1 cellular context compared by ENCODE assay signal in the genomic region with DNA sequence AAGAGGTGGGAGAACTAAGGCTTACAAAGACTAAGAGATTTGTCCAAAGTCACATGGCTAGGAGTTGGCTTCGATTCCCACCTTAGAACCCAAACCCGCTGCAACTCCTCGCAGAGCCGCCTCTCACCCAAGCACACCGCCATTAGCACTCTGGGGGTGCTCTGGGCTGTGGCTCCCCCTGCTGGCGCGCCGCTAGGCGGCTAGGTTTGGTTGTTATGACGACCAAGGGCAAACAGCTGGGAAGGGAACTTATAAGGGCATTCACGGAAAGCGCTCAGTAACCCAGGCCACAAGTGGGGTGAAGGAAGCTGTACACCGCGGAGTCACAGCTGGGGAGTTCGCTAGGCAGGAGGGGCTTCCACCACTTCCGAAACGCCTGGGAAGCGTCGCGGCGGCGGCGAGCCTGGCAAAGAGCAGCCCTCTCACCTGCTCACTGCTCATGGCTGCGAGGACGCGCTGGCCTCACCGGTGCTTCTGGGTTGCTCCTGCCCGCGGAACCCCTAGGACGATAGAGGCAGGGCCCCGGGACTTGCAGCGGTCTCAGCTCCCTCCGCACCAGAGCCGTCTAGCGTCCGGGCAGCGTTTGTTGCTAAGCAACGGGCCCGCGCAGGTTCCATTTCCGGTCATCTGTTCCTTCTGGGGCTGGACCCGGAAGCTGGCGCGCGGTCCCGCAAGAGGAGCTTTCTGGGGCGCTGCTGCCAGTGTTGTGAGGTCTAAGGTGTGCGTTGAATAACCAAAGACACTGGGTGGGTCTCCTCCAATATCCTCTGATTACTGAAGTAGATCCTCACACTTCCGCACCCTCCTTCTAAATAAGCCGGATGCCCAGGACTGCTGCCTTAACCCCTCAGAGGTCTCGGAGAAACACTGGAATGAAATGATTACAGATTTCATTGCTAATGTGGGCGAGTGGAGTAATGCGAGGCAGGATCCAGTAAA.
TF ChIP-seq lines count a peak whose summit lies in the region.

A gene (minus strand): TSS at position 567 of the 939 bp plus-strand sequence. CDS start 126 bp downstream, at position 441.

TF ChIP-seq in K562, 482 proteins besides CTCF, POLR2A, EP300 and RAD21 (continued from another document):
- TF ChIP-seq, protein P1, sequence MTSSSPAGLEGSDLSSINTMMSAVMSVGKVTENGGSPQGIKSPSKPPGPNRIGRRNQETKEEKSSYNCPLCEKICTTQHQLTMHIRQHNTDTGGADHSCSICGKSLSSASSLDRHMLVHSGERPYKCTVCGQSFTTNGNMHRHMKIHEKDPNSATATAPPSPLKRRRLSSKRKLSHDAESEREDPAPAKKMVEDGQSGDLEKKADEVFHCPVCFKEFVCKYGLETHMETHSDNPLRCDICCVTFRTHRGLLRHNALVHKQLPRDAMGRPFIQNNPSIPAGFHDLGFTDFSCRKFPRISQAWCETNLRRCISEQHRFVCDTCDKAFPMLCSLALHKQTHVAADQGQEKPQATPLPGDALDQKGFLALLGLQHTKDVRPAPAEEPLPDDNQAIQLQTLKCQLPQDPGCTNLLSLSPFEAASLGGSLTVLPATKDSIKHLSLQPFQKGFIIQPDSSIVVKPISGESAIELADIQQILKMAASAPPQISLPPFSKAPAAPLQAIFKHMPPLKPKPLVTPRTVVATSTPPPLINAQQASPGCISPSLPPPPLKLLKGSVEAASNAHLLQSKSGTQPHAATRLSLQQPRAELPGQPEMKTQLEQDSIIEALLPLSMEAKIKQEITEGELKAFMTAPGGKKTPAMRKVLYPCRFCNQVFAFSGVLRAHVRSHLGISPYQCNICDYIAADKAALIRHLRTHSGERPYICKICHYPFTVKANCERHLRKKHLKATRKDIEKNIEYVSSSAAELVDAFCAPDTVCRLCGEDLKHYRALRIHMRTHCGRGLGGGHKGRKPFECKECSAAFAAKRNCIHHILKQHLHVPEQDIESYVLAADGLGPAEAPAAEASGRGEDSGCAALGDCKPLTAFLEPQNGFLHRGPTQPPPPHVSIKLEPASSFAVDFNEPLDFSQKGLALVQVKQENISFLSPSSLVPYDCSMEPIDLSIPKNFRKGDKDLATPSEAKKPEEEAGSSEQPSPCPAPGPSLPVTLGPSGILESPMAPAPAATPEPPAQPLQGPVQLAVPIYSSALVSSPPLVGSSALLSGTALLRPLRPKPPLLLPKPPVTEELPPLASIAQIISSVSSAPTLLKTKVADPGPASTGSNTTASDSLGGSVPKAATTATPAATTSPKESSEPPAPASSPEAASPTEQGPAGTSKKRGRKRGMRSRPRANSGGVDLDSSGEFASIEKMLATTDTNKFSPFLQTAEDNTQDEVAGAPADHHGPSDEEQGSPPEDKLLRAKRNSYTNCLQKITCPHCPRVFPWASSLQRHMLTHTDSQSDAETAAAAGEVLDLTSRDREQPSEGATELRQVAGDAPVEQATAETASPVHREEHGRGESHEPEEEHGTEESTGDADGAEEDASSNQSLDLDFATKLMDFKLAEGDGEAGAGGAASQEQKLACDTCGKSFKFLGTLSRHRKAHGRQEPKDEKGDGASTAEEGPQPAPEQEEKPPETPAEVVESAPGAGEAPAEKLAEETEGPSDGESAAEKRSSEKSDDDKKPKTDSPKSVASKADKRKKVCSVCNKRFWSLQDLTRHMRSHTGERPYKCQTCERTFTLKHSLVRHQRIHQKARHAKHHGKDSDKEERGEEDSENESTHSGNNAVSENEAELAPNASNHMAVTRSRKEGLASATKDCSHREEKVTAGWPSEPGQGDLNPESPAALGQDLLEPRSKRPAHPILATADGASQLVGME (CRISPR knock-in tag; IDR thresholded peaks at IDR 0.05), result no peak
- no peak for TF ChIP-seq ZNF57 (CRISPR knock-in tag; IDR thresholded peaks at IDR 0.05)
- no peak for TF ChIP-seq ZNF785 (CRISPR knock-in tag; IDR thresholded peaks at IDR 0.05)
- no peak for TF ChIP-seq ZC3H4 (CRISPR knock-in tag; IDR thresholded peaks at IDR 0.05; ENCODE audit: borderline replicate concordance)
- TF ChIP-seq JUND (IDR thresholded peaks at IDR 0.05; ENCODE audit: borderline replicate concordance, low read depth, low read length), result no peak; the same call in 1 of the 2 replicates
- no peak for TF ChIP-seq JUND (tag; IDR thresholded peaks at IDR 0.05; ENCODE audit: borderline replicate concordance, low read depth, low read length)
- TF ChIP-seq, protein P2, sequence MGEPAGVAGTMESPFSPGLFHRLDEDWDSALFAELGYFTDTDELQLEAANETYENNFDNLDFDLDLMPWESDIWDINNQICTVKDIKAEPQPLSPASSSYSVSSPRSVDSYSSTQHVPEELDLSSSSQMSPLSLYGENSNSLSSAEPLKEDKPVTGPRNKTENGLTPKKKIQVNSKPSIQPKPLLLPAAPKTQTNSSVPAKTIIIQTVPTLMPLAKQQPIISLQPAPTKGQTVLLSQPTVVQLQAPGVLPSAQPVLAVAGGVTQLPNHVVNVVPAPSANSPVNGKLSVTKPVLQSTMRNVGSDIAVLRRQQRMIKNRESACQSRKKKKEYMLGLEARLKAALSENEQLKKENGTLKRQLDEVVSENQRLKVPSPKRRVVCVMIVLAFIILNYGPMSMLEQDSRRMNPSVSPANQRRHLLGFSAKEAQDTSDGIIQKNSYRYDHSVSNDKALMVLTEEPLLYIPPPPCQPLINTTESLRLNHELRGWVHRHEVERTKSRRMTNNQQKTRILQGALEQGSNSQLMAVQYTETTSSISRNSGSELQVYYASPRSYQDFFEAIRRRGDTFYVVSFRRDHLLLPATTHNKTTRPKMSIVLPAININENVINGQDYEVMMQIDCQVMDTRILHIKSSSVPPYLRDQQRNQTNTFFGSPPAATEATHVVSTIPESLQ (CRISPR knock-in tag; IDR thresholded peaks at IDR 0.05), result no peak
- TF ChIP-seq, protein P3, sequence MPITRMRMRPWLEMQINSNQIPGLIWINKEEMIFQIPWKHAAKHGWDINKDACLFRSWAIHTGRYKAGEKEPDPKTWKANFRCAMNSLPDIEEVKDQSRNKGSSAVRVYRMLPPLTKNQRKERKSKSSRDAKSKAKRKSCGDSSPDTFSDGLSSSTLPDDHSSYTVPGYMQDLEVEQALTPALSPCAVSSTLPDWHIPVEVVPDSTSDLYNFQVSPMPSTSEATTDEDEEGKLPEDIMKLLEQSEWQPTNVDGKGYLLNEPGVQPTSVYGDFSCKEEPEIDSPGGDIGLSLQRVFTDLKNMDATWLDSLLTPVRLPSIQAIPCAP (CRISPR knock-in tag; IDR thresholded peaks at IDR 0.05; ENCODE audit: borderline replicate concordance), result 0 out of 2 replicates have a peak, but pooled peaks have one; percentile 44
- TF ChIP-seq, protein P4, sequence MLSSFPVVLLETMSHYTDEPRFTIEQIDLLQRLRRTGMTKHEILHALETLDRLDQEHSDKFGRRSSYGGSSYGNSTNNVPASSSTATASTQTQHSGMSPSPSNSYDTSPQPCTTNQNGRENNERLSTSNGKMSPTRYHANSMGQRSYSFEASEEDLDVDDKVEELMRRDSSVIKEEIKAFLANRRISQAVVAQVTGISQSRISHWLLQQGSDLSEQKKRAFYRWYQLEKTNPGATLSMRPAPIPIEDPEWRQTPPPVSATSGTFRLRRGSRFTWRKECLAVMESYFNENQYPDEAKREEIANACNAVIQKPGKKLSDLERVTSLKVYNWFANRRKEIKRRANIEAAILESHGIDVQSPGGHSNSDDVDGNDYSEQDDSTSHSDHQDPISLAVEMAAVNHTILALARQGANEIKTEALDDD (IDR thresholded peaks at IDR 0.05), result no peak
- TF ChIP-seq ETV6 (IDR thresholded peaks at IDR 0.05; ENCODE audit: borderline replicate concordance in 1 of 2, low read depth in 2 of 2, low read length in 1 of 2), result no peak
- TF ChIP-seq ETV6 (CRISPR knock-in tag; IDR thresholded peaks at IDR 0.05; ENCODE audit: borderline replicate concordance), result no peak
- no peak for TF ChIP-seq NCOA1 (IDR thresholded peaks at IDR 0.05; ENCODE audit: low read depth)
- TF ChIP-seq TCF7L2 (IDR thresholded peaks at IDR 0.05; ENCODE audit: low read depth, low read length), result no peak
- TF ChIP-seq SMAD4 (CRISPR knock-in tag; conservative IDR thresholded peaks at IDR 0.05), result no peak
- TF ChIP-seq ZNF263 (CRISPR knock-in tag; IDR thresholded peaks at IDR 0.05; ENCODE audit: borderline replicate concordance), result peak; percentile 10; the same call in 1 of the 2 replicates
- TF ChIP-seq WHSC1 (IDR thresholded peaks at IDR 0.05; ENCODE audit: low read length), result no peak
- TF ChIP-seq ZNF143 (CRISPR knock-in tag; IDR thresholded peaks at IDR 0.05), result no peak
- no peak for TF ChIP-seq HIVEP1 (CRISPR knock-in tag; IDR thresholded peaks at IDR 0.05)
- TF ChIP-seq ARHGAP35 (IDR thresholded peaks at IDR 0.05; ENCODE audit: partially characterized antibody), result no peak
- no peak for TF ChIP-seq ZNF445 (CRISPR knock-in tag; IDR thresholded peaks at IDR 0.05; ENCODE audit: low read depth)
- TF ChIP-seq, protein P5, sequence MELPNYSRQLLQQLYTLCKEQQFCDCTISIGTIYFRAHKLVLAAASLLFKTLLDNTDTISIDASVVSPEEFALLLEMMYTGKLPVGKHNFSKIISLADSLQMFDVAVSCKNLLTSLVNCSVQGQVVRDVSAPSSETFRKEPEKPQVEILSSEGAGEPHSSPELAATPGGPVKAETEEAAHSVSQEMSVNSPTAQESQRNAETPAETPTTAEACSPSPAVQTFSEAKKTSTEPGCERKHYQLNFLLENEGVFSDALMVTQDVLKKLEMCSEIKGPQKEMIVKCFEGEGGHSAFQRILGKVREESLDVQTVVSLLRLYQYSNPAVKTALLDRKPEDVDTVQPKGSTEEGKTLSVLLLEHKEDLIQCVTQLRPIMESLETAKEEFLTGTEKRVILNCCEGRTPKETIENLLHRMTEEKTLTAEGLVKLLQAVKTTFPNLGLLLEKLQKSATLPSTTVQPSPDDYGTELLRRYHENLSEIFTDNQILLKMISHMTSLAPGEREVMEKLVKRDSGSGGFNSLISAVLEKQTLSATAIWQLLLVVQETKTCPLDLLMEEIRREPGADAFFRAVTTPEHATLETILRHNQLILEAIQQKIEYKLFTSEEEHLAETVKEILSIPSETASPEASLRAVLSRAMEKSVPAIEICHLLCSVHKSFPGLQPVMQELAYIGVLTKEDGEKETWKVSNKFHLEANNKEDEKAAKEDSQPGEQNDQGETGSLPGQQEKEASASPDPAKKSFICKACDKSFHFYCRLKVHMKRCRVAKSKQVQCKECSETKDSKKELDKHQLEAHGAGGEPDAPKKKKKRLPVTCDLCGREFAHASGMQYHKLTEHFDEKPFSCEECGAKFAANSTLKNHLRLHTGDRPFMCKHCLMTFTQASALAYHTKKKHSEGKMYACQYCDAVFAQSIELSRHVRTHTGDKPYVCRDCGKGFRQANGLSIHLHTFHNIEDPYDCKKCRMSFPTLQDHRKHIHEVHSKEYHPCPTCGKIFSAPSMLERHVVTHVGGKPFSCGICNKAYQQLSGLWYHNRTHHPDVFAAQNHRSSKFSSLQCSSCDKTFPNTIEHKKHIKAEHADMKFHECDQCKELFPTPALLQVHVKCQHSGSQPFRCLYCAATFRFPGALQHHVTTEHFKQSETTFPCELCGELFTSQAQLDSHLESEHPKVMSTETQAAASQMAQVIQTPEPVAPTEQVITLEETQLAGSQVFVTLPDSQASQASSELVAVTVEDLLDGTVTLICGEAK (IDR thresholded peaks at IDR 0.05), result peak; percentile 86
- TF ChIP-seq, protein P5 (CRISPR knock-in tag; IDR thresholded peaks at IDR 0.05), result no peak
- TF ChIP-seq, protein P6, sequence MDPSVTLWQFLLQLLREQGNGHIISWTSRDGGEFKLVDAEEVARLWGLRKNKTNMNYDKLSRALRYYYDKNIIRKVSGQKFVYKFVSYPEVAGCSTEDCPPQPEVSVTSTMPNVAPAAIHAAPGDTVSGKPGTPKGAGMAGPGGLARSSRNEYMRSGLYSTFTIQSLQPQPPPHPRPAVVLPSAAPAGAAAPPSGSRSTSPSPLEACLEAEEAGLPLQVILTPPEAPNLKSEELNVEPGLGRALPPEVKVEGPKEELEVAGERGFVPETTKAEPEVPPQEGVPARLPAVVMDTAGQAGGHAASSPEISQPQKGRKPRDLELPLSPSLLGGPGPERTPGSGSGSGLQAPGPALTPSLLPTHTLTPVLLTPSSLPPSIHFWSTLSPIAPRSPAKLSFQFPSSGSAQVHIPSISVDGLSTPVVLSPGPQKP (CRISPR knock-in tag; IDR thresholded peaks at IDR 0.05), result no peak
- no peak for TF ChIP-seq ZNF668 (CRISPR knock-in tag; IDR thresholded peaks at IDR 0.05)
TF ChIP-seq in K562: peak in this region for 82.
